ENCODE assay signal across 8 cellular contexts in genomic region chr10:3902809-3903410, GRCh38.
DNase-seq lines count a peak whose midpoint lies in the region; ATAC-seq and TF ChIP-seq lines count a peak whose summit lies in the region.

No MANE protein-coding gene starts in this region.

- ATAC-seq in GM19463 (IDR thresholded peaks at IDR 0.05; ENCODE audit: unreplicated experiment): peak; percentile 30
- peak; percentile 21 for ATAC-seq in HG03565 (IDR thresholded peaks at IDR 0.05; ENCODE audit: unreplicated experiment)
- ATAC-seq in HG02884 (IDR thresholded peaks at IDR 0.05; ENCODE audit: unreplicated experiment): no peak

- DNase-seq in AG08395 (ENCODE audit: low spot score) (peak; percentile 50), fibroblast of the aortic adventitia (ENCODE audit: low read depth) (peak; percentile 46), hypothalamus (lab: John Stamatoyannopoulos, UW) (no peak), COR-L47 (lab: John Stamatoyannopoulos, UW) (no peak), dorsolateral prefrontal cortex (no peak)

- H3K4me3 ChIP-seq in fibroblast of the aortic adventitia (ENCODE audit: low read depth, low read length): no peak overlapping the region
- no peak overlapping the region for H3K4me3 ChIP-seq in dorsolateral prefrontal cortex

- no peak overlapping the region for H3K27ac ChIP-seq in dorsolateral prefrontal cortex

- intact Hi-C loops in dorsolateral prefrontal cortex (cut with DNase I): no loop called here

- no peaks in the 10 kb centered on the region for H3K27me3 ChIP-seq in dorsolateral prefrontal cortex

- no peak for TF ChIP-seq CTCF in fibroblast of the aortic adventitia (IDR thresholded peaks at IDR 0.05; ENCODE audit: insufficient read depth, low read length)
- no peak for TF ChIP-seq CTCF in dorsolateral prefrontal cortex (IDR thresholded peaks at IDR 0.05 in 54 of 56, conservative IDR thresholded peaks at IDR 0.05 in 2 of 56; ENCODE audit: low read depth in 1 of 56, partially characterized antibody in 56 of 56)

Comparison
In these comparisons a context has a peak if more than half of its experiments do, and no peak if none do; other contexts are left out.
1. DNase-seq: peak in AG08395 (single experiment) and fibroblast of the aortic adventitia (single experiment); none in hypothalamus (0 of 51), COR-L47 (single experiment) and dorsolateral prefrontal cortex (0 of 10).